ENCODE assay signal across 8 cellular contexts in the genomic region with DNA sequence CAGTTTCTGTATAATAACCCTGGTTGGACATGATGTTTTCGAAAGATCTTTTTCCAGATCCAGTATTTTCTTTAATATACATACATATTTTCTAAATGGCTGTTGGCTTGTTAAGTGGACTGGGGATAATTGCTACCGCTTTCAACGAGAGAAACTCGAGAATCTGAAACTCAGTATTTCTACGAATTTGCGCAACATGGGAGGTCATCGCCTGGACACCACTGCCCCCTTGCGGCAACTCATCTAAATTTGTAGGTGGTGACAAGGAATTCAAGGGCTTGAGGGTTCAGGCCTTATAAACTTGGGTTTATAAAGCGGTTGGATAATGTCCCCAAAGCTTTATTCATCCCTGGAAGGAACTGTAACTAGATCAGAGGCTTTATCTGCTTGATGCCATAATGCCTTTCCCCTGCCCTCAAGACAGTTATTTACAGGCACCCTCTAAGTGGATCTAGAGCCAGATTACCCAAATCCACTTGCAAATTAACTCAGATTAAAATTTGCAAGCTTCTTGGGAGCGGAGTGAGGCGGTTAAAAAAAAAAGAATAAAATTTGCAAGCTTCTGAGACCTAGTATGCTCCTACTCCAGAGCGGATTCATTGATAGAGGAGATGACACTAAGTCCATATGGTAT. TPM values are rescaled to one million over a fixed set of nuclear protein-coding genes. Genes with fewer than 3 reads are reported as not detected.
DNase-seq lines count a peak whose midpoint lies in the region; ATAC-seq and TF ChIP-seq lines count a peak whose summit lies in the region.

No MANE protein-coding gene starts in this region.

- peak overlapping the region; percentile 83 to 94 (median 91) for H3K4me3 Mint-ChIP-seq in CD8-positive, alpha-beta memory T cell
- peak overlapping the region; percentile 81 for H3K4me3 Mint-ChIP-seq in activated T-helper 17 cell treated with anti-CD3 and anti-CD28 coated beads, Interleukin-2, amount 50 U/mL, for 72 hours

- TF ChIP-seq CTCF in Peyer's patch (IDR thresholded peaks at IDR 0.05) (peak; percentile 25 to 75 (median 70)), foreskin fibroblast (IDR thresholded peaks at IDR 0.05; ENCODE audit: low read depth, low read length) (peak; percentile 85)

- POLR2A ChIA-PET in CD8-positive, alpha-beta memory T cell (lab: Charles Lee): no interaction called here

- DNase-seq in CD8-positive, alpha-beta memory T cell: peak; percentile 40 to 72 (median 54)
- DNase-seq in HPDE6-E6E7 (ENCODE audit: extremely low spot score) (peak; percentile 36), Peyer's patch (peak; percentile 64 to 91 (median 73)), foreskin fibroblast (peak; percentile 61 to 89), non-pigmented ciliary epithelial cell (ENCODE audit: low read depth) (peak; percentile 34), substantia nigra (lab: John Stamatoyannopoulos, UW) (peak in 43 of 49 donors; percentile 4 to 82 (median 55))

- peak overlapping the region in 6 of 8 donors; percentile 44 to 82 (median 74) for H3K27ac Mint-ChIP-seq in CD8-positive, alpha-beta memory T cell
- H3K27ac Mint-ChIP-seq in activated T-helper 17 cell treated with anti-CD3 and anti-CD28 coated beads, Interleukin-2, amount 50 U/mL, for 72 hours: no peak overlapping the region

- peaks cover 7 to 41% of the 10 kb centered on the region in 2 donors for H3K27me3 Mint-ChIP-seq in CD8-positive, alpha-beta memory T cell
- H3K27me3 Mint-ChIP-seq in activated T-helper 17 cell treated with anti-CD3 and anti-CD28 coated beads, Interleukin-2, amount 50 U/mL, for 72 hours: peaks cover 25% of the 10 kb centered on the region

- H3K9me3 ChIP-seq in CD8-positive, alpha-beta memory T cell (ENCODE audit: low read length): no peaks in the 10 kb centered on the region
- no peaks in the 10 kb centered on the region for H3K9me3 ChIP-seq in Peyer's patch

- peak overlapping the region; percentile 59 for H3K4me3 ChIP-seq in CD8-positive, alpha-beta memory T cell (ENCODE audit: low read length)
- H3K4me3 ChIP-seq in Peyer's patch (peak overlapping the region; percentile 18 to 53 (median 43)), foreskin fibroblast (ENCODE audit: low read depth in 1 of 2, low read length in 2 of 2) (peak overlapping the region in 1 of 2 donors; percentile 46)

- CTCF ChIA-PET in CD8-positive, alpha-beta memory T cell (lab: Charles Lee): interaction anchor here (0.9 to 3.7 kb wide), 13 partner anchors 9 to 494 kb away, joined by 3 to 26 read pairs (median 7); no protein-coding TSS in a partner anchor

- H3K9me3 Mint-ChIP-seq in CD8-positive, alpha-beta memory T cell: no peaks in the 10 kb centered on the region
- no peaks in the 10 kb centered on the region for H3K9me3 Mint-ChIP-seq in activated T-helper 17 cell treated with anti-CD3 and anti-CD28 coated beads, Interleukin-2, amount 50 U/mL, for 72 hours

- peaks cover 5% of the 10 kb centered on the region for H3K27me3 ChIP-seq in CD8-positive, alpha-beta memory T cell (ENCODE audit: insufficient read depth, low read length, poor library complexity, severe bottlenecking)
- peaks cover 0 to 12% of the 10 kb centered on the region in 2 donors for H3K27me3 ChIP-seq in Peyer's patch

- peaks cover 0 to 1% (median 0%) of the 10 kb centered on the region in 3 donors for H3K36me3 Mint-ChIP-seq in CD8-positive, alpha-beta memory T cell
- no peaks in the 10 kb centered on the region for H3K36me3 Mint-ChIP-seq in activated T-helper 17 cell treated with anti-CD3 and anti-CD28 coated beads, Interleukin-2, amount 50 U/mL, for 72 hours (ENCODE audit: low read depth)

- no peak for TF ChIP-seq POLR2A in Peyer's patch (IDR thresholded peaks at IDR 0.05)

- no peaks in the 10 kb centered on the region for H3K36me3 ChIP-seq in CD8-positive, alpha-beta memory T cell (ENCODE audit: insufficient read depth, low read length)
- H3K36me3 ChIP-seq in Peyer's patch: no peaks in the 10 kb centered on the region

- peaks cover 12 to 19% (median 18%) of the 10 kb centered on the region in 3 donors for H3K4me1 Mint-ChIP-seq in CD8-positive, alpha-beta memory T cell
- peaks cover 16% of the 10 kb centered on the region for H3K4me1 Mint-ChIP-seq in activated T-helper 17 cell treated with anti-CD3 and anti-CD28 coated beads, Interleukin-2, amount 50 U/mL, for 72 hours

- ATAC-seq in GM19438 (IDR thresholded peaks at IDR 0.05; ENCODE audit: low read depth, unreplicated experiment): peak; percentile 48
- ATAC-seq in activated T-helper 17 cell treated with anti-CD3 and anti-CD28 coated beads, Interleukin-2, amount 50 U/mL, for 72 hours (replicated peaks): peak; percentile 39

- peaks cover 14% of the 10 kb centered on the region for H3K4me1 ChIP-seq in CD8-positive, alpha-beta memory T cell (ENCODE audit: insufficient read depth, low read length)
- H3K4me1 ChIP-seq in Peyer's patch: peaks cover 0 to 16% (median 0%) of the 10 kb centered on the region in 4 donors

- no peak overlapping the region for H3K27ac ChIP-seq in CD8-positive, alpha-beta memory T cell (ENCODE audit: low read depth, low read length)
- no peak overlapping the region for H3K27ac ChIP-seq in Peyer's patch
- no peak overlapping the region for H3K27ac ChIP-seq in substantia nigra (ENCODE audit: low read depth, low read length, poor library complexity, severe bottlenecking)

RNA-seq across cellular contexts. Expression of a gene that starts 21.3 kb away (rescaled TPM):
- not detected for total RNA-seq in CD8-positive, alpha-beta memory T cell
- not detected for polyA plus RNA-seq in CD8-positive, alpha-beta memory T cell
- not detected for total RNA-seq in Peyer's patch
- total RNA-seq in activated T-helper 17 cell treated with anti-CD3 and anti-CD28 coated beads, Interleukin-2, amount 50 U/mL, for 72 hours: not detected

RNA-seq across cellular contexts. Expression of a gene that starts 37.9 kb away (rescaled TPM):
- total RNA-seq in CD8-positive, alpha-beta memory T cell: not detected
- polyA plus RNA-seq in CD8-positive, alpha-beta memory T cell: not detected
- total RNA-seq in Peyer's patch: not detected
- total RNA-seq in activated T-helper 17 cell treated with anti-CD3 and anti-CD28 coated beads, Interleukin-2, amount 50 U/mL, for 72 hours: not detected
